In the genomic region with DNA sequence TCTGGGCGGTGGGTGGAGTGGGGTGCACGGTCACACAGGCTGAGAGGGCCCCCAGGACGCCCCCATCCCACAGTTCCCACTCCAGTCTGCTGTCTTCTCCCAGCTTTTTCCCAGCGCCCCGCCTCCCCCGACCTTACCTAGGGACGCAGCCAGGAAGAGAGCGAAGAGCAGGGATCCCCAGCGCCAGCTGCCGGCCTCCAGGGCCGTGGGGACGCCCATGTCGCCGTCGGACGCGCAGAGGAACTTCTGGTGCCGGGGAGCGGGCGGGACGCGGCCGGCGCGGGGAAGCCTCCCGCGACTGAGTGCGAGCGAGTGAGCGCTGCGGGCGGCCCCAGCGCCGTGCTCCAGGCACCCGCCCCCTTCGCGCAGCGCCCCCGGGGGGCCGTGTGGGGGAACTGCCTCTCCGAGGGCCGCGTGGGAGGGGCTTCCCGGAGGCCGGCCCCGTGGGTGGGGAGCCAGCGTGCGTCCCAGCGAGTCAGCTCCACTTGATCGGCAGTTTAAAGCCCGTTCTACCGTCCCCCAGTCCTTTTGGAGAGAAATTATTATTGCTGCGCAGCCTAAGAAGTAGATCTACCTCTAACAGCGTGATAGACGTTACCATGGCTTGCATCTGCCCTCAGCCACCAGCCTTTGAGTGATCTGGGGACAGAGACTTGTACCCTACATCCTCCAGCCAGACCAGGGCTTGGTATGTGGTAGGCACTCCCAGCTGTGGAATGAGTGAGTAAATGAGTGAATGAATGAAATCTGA, we compare ENCODE assay signal across 8 cellular contexts. TPM values are rescaled to one million over a fixed set of nuclear protein-coding genes. Genes with fewer than 3 reads are reported as not detected.
DNase-seq lines count a peak whose midpoint lies in the region; ATAC-seq, FAIRE-seq and TF ChIP-seq lines count a peak whose summit lies in the region.

A gene (minus strand): TSS at position 300 of the 751 bp plus-strand sequence. CDS start 81 bp downstream, at position 219.

- H3K79me2 ChIP-seq in H1 (ENCODE audit: control insufficient read depth in 1 of 2, insufficient read depth in 2 of 2, low read length in 2 of 2) (no peaks in the 10 kb centered on the region), mesendoderm (ENCODE audit: control insufficient read depth, insufficient read depth, low read length) (no peaks in the 10 kb centered on the region)

- TF ChIP-seq CTCF in H1 (IDR thresholded peaks at IDR 0.05; ENCODE audit: control extremely low read depth in 1 of 3, insufficient read depth in 1 of 3, low read depth in 1 of 3, low read length in 3 of 3) = peak; percentile 75 to 78 (median 75)

- CTCF ChIA-PET in H1 (lab: Charles Lee; ENCODE audit: partially characterized antibody) = interaction anchor here (0.6 to 7.1 kb wide), 41 partner anchors 8 to 481 kb away, joined by 3 to 44 read pairs (median 4); a partner anchor contains a TSS

- H3K23ac ChIP-seq in H1 (ENCODE audit: insufficient read length) (no peak within 1 kb of the TSS), mesendoderm (ENCODE audit: low read length) (no peak within 1 kb of the TSS)

- H3K27me3 ChIP-seq in H1 (replicated peaks in 1 of 4; ENCODE audit: control insufficient read depth in 3 of 4, extremely low read depth in 1 of 4, insufficient read depth in 3 of 4, low read length in 3 of 4) (peaks cover 3 to 23% (median 16%) of the 10 kb centered on the region in 4 experiments; a peak in 6 of 7 replicates), mesendoderm (ENCODE audit: insufficient read depth, low read length, poor library complexity) (no peaks in the 10 kb centered on the region)

- H4K91ac ChIP-seq in H1 (replicated peaks; ENCODE audit: insufficient read length, low read length) = peak within 1 kb of the TSS; percentile 77

- H4K5ac ChIP-seq in H1 (ENCODE audit: insufficient read length, low read depth, low read length) (no peak within 1 kb of the TSS), mesendoderm (ENCODE audit: low read length) (no peak within 1 kb of the TSS)

- ATAC-seq in GM18502 (IDR thresholded peaks at IDR 0.05; ENCODE audit: poor library complexity, unreplicated experiment) (peak; percentile 56), HG03103 (IDR thresholded peaks at IDR 0.05; ENCODE audit: low read depth, unreplicated experiment) (peak; percentile 54)

- FAIRE-seq in H1 (lab: Jason Lieb, UNC) = no peak

- TF ChIP-seq EP300 in H1 (IDR thresholded peaks at IDR 0.05; ENCODE audit: borderline replicate concordance in 1 of 2, low read depth in 2 of 2, low read length in 2 of 2) = no peak

- TF ChIP-seq POLR2A in H1 (IDR thresholded peaks at IDR 0.05; ENCODE audit: control extremely low read depth in 1 of 2, low read depth in 2 of 2, low read length in 2 of 2) = no peak

- H3K4me2 ChIP-seq in H1 (ENCODE audit: insufficient read depth in 1 of 2, low read depth in 2 of 2, low read length in 2 of 2) (peak within 1 kb of the TSS; percentile 50 to 71), mesendoderm (ENCODE audit: low read length) (peak within 1 kb of the TSS; percentile 59)

- no peak within 1 kb of the TSS for H2BK20ac ChIP-seq in H1 (ENCODE audit: low read length)

- peak within 1 kb of the TSS; percentile 75; the same call in 1 of the 2 replicates for H4K8ac ChIP-seq in H1 (ENCODE audit: extremely low read depth, insufficient read depth, low read length)
- H4K8ac ChIP-seq in mesendoderm (ENCODE audit: low read depth, low read length) = no peak within 1 kb of the TSS

- no peaks in the 10 kb centered on the region; the same call in 1 of the 2 replicates for H3K23me2 ChIP-seq in H1 (ENCODE audit: low read depth, low read length)

- H3K4me3 ChIP-seq in H1 (ENCODE audit: extremely low read depth in 1 of 4, insufficient read depth in 2 of 4, low read depth in 3 of 4, low read length in 4 of 4) (peak within 1 kb of the TSS; percentile 34 to 66 (median 36)), mesendoderm (ENCODE audit: low read length) (no peak within 1 kb of the TSS)

- H3K9me3 ChIP-seq in H1 (ENCODE audit: insufficient read depth in 2 of 2, low read depth in 1 of 2, low read length in 1 of 2) = 0 out of 4 replicates have a peak, but pooled peaks cover 0 to 6% of the 10 kb centered on the region in 2 experiments

- H3K18ac ChIP-seq in H1 (ENCODE audit: extremely low read depth, low read length) (no peak within 1 kb of the TSS), mesendoderm (ENCODE audit: low read length) (no peak within 1 kb of the TSS)

- DNase-seq in 8988T (peak; percentile 88), NCI-H748 (lab: John Stamatoyannopoulos, UW; ENCODE audit: unreplicated experiment) (peak; percentile 66), H1 (ENCODE audit: low read depth in 1 of 2, low spot score in 2 of 2) (peak in 1 of 2 experiments; percentile 95), mesendoderm (peak; percentile 71)
- DNase-seq in activated CD8-positive, alpha-beta memory T cell treated with anti-CD3 and anti-CD28 coated beads for 48 hours (ENCODE audit: low read depth in 2 of 3, low spot score in 2 of 3) = peak; percentile 89 to 95 (median 92)
- peak; percentile 95 for DNase-seq in stimulated activated CD8-positive, alpha-beta memory T cell treated with anti-CD3 and anti-CD28 coated beads, Interleukin-15, amount 100 ng/mL, for 24 hours (ENCODE audit: low read depth)

- peaks cover 0 to 2% of the 10 kb centered on the region in 2 experiments for H4K20me1 ChIP-seq in H1 (replicated peaks in 1 of 2; ENCODE audit: control insufficient read depth in 1 of 2, insufficient read depth in 2 of 2, low read length in 2 of 2)

- no peak within 1 kb of the TSS for H3K27ac ChIP-seq in H1 (ENCODE audit: low read depth, low read length)
- no peak within 1 kb of the TSS for H3K27ac ChIP-seq in mesendoderm (ENCODE audit: low read depth, low read length)

- peak; percentile 34 to 58; a peak in 3 of 4 replicates for TF ChIP-seq RAD21 in H1 (IDR thresholded peaks at IDR 0.05 in 1 of 2, conservative IDR thresholded peaks at IDR 0.05 in 1 of 2; ENCODE audit: low read depth in 2 of 2, low read length in 2 of 2)

- H3K36me3 ChIP-seq in H1 (ENCODE audit: control insufficient read depth in 2 of 4, insufficient read depth in 4 of 4, low read length in 3 of 4) (no peaks in the 10 kb centered on the region), mesendoderm (ENCODE audit: control insufficient read depth, insufficient read depth, low read length) (no peaks in the 10 kb centered on the region)

- H2BK15ac ChIP-seq in H1 (ENCODE audit: low read length) (no peak within 1 kb of the TSS), mesendoderm (replicated peaks; ENCODE audit: low read depth) (no peak within 1 kb of the TSS)

- H3K56ac ChIP-seq in H1 (replicated peaks; ENCODE audit: insufficient read length, low read depth, low read length) = peak within 1 kb of the TSS; percentile 60
- H3K56ac ChIP-seq in mesendoderm (ENCODE audit: low read length) = peak within 1 kb of the TSS; percentile 79

- H3K14ac ChIP-seq in H1 (ENCODE audit: insufficient read length) = no peak within 1 kb of the TSS

- peak within 1 kb of the TSS; percentile 48; the same call in 1 of the 2 replicates for H2AFZ ChIP-seq in H1 (ENCODE audit: low read length)

- 8% methylated on average over 30 of the region's 55 CpGs; no CpG with 5 or more reads in 1 of the 2 experiments for WGBS in H1 (ENCODE audit: extremely low coverage in 1 of 2, insufficient coverage in 1 of 2, insufficient read length in 1 of 2, insufficient replicate concordance in 2 of 2, low coverage in 1 of 2, low lambda C conversion rate in 2 of 2, missing lambda C conversion rate in 1 of 2), 2 experiments
- no CpG with 5 or more reads among the region's 55 CpGs for WGBS in mesendoderm (ENCODE audit: extremely low coverage, insufficient coverage, low lambda C conversion rate)

- H2BK5ac ChIP-seq in H1 (ENCODE audit: low read depth, low read length) (no peak within 1 kb of the TSS), mesendoderm (ENCODE audit: low read length) (no peak within 1 kb of the TSS)

- H3K9ac ChIP-seq in H1 (replicated peaks in 1 of 4; ENCODE audit: extremely low read depth in 1 of 4, low read depth in 3 of 4, low read length in 3 of 4) (0 out of 7 replicates have a peak within 1 kb of the TSS, but pooled peaks of 1 of the 4 experiments have one; percentile 8), mesendoderm (ENCODE audit: low read length) (peak within 1 kb of the TSS; percentile 44)

- H3K79me1 ChIP-seq in H1 (ENCODE audit: low read depth, low read length) (no peaks in the 10 kb centered on the region; the same call in 1 of the 2 replicates), mesendoderm (ENCODE audit: low read length) (no peaks in the 10 kb centered on the region)

- H3K4ac ChIP-seq in H1 (replicated peaks; ENCODE audit: insufficient read length, low read depth, low read length) (no peak within 1 kb of the TSS), mesendoderm (ENCODE audit: low read depth, low read length) (no peak within 1 kb of the TSS)

- H2BK12ac ChIP-seq in H1 (ENCODE audit: low read depth, low read length) = peak within 1 kb of the TSS; percentile 19; the same call in 1 of the 2 replicates

- H2AK5ac ChIP-seq in H1 (ENCODE audit: low read depth, low read length) (no peak within 1 kb of the TSS), mesendoderm (ENCODE audit: low read length) (no peak within 1 kb of the TSS)

- H2BK120ac ChIP-seq in H1 (replicated peaks; ENCODE audit: low read depth, low read length) = no peak within 1 kb of the TSS
- H2BK120ac ChIP-seq in mesendoderm (ENCODE audit: low read depth, low read length) = no peak within 1 kb of the TSS

- H3K4me1 ChIP-seq in H1 (replicated peaks in 1 of 4; ENCODE audit: control insufficient read depth in 3 of 4, insufficient read depth in 4 of 4, low read length in 3 of 4) (peaks cover 0 to 7% (median under 1%) of the 10 kb centered on the region in 4 experiments; a peak in 3 of 7 replicates), mesendoderm (ENCODE audit: control insufficient read depth, low read depth, low read length) (no peaks in the 10 kb centered on the region)

- POLR2A ChIA-PET in H1 (lab: Charles Lee; ENCODE audit: partially characterized antibody) = interaction anchor here (0.6 to 1.5 kb wide), 4 partner anchors 42 to 479 kb away, joined by 3 to 4 read pairs (median 4); a partner anchor contains a TSS

TF ChIP-seq in H1, 55 proteins besides CTCF, POLR2A, EP300 and RAD21 (continues in another document):
- TF ChIP-seq BACH1 (IDR thresholded peaks at IDR 0.05; ENCODE audit: low read length) (peak; percentile 79), RBBP5 (IDR thresholded peaks at IDR 0.05; ENCODE audit: borderline replicate concordance, low read depth, low read length) (no peak), SP4 (IDR thresholded peaks at IDR 0.05; ENCODE audit: low read length) (peak; percentile 76; the same call in 1 of the 2 replicates)

RNA-seq across cellular contexts. Expression of the gene that starts here (rescaled TPM):
- total RNA-seq in H1 (2021; fragmentation: NEBNext Ultra II Directional; extraction: Animal tissue kit (Norgen Biotek cat#: 25700)) = not detected in 2 replicates
- polyA plus RNA-seq in H1 (2011; rRNA removed) = 0.33 and 0.75 TPM in 2 replicates
- 0.06 TPM for polyA plus RNA-seq in H1 (2011; cell fraction: cytosol; rRNA removed)
- 0.56 TPM for polyA plus RNA-seq in H1 (2011; cell fraction: nucleus; rRNA removed)
- 0.08 to 0.32 TPM (median 0.29 TPM) in 3 of 4 replicates, not detected in the other for polyA plus RNA-seq in H1 (2012, experiment 1 of 2)
- polyA plus RNA-seq in H1 (2012, experiment 2 of 2) = 0.22 TPM
- 0.34 TPM for polyA plus RNA-seq in H1 (2013, experiment 1 of 2)
- polyA plus RNA-seq in H1 (2013, experiment 2 of 2) = 0.42 TPM
- 0.17 and 0.35 TPM in 2 replicates for polyA minus RNA-seq in H1 (2011; rRNA and poly(A)+ RNA removed)
- polyA minus RNA-seq in H1 (2011; cell fraction: cytosol; rRNA and poly(A)+ RNA removed) = 1.0 TPM
- polyA minus RNA-seq in H1 (2011; cell fraction: nucleus; rRNA and poly(A)+ RNA removed) = 0.90 TPM
- 0.01 TPM for polyA plus RNA-seq in mesendoderm (2013, experiment 1 of 2)
- 0.07 TPM for polyA plus RNA-seq in mesendoderm (2013, experiment 2 of 2)
